Comparison of ENCODE assay signal across 27 cellular contexts in the genomic region with DNA sequence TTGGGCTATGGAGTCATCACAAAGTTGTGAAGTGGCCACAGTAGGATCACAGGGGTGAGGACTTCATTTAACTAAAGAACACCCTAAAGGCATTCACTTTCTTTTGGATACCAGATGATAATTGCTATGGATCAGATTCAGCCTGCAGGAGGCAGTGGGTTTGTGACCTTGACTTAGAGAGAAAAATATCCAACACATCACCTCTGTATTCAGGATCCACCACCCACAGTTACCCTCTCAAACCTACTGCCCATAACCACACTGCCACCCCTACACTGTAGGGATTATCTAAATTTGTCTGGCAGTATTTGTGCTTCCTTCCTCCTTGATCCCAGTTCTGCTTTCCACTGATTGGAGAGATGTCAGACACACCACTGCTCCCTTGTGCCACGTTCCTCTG.
"Had no signal": no experiment of that assay in that cellular context is flagged by ENCODE, and none has a peak within 500 bp of the region (broad histone marks: within the 10 kb centered on the region; RNA-seq: fewer than 3 reads in every experiment).

No MANE protein-coding gene starts in this region.

- H3K4me3 Mint-ChIP-seq: effector memory CD8-positive, alpha-beta T cell; mesothelial cell of epicardium; naive B cell; natural killer cell treated with Interleukin-12 subunit alpha and Interleukin-12 subunit beta and Interleukin-15 and Interleukin-18, amount 100 ng/mL, for 72 hours; neural crest cell; stimulated activated naive CD8-positive, alpha-beta T cell treated with anti-CD3 and anti-CD28 coated beads, Interleukin-15, amount 100 ng/mL, for 72 hours had no signal

- H3K36me3 Mint-ChIP-seq: mesothelial cell of epicardium; natural killer cell treated with Interleukin-12 subunit alpha and Interleukin-12 subunit beta and Interleukin-15 and Interleukin-18, amount 100 ng/mL, for 72 hours had no signal

- H3K27ac Mint-ChIP-seq: effector memory CD8-positive, alpha-beta T cell; mesothelial cell of epicardium; naive B cell; natural killer cell treated with Interleukin-12 subunit alpha and Interleukin-12 subunit beta and Interleukin-15 and Interleukin-18, amount 100 ng/mL, for 72 hours; stimulated activated naive CD8-positive, alpha-beta T cell treated with anti-CD3 and anti-CD28 coated beads, Interleukin-15, amount 100 ng/mL, for 72 hours had no signal

- ATAC-seq: effector memory CD8-positive, alpha-beta T cell; heart right ventricle; left cardiac atrium; left lung; mucosa of descending colon; natural killer cell treated with Interleukin-12 subunit alpha and Interleukin-12 subunit beta and Interleukin-15 and Interleukin-18, amount 100 ng/mL, for 72 hours; pancreas; right lobe of liver; stimulated activated naive CD8-positive, alpha-beta T cell treated with anti-CD3 and anti-CD28 coated beads, Interleukin-15, amount 100 ng/mL, for 72 hours; upper lobe of right lung had no signal

- DNase-seq: effector memory CD8-positive, alpha-beta T cell; erythroblast; esophagus squamous epithelium; foreskin melanocyte; glutamatergic neuron; heart right ventricle; hippocampal formation; left cardiac atrium; left lung; mesenchymal stem cell; mucosa of descending colon; naive B cell; pancreas; right lobe of liver; small intestine; stimulated activated CD4-positive, alpha-beta T cell treated with anti-CD3 and anti-CD28 coated beads, Interleukin-12 subunit alpha, Interleukin-12 subunit beta, amount 100 ng/mL, for 4 hours; stimulated activated CD4-positive, alpha-beta T cell treated with anti-CD3 and anti-CD28 coated beads, Interleukin-1b, Interleukin-23, amount 100 ng/mL, for 48 hours; stimulated activated CD4-positive, alpha-beta T cell treated with anti-CD3 and anti-CD28 coated beads, Interleukin-4, amount 100 ng/mL, for 1 hour; stimulated activated CD8-positive, alpha-beta memory T cell treated with anti-CD3 and anti-CD28 coated beads, Interleukin-4, amount 100 ng/mL, for 48 hours; stimulated activated naive CD4-positive, alpha-beta T cell; stimulated activated naive CD8-positive, alpha-beta T cell treated with anti-CD3 and anti-CD28 coated beads, Interleukin-15, amount 100 ng/mL, for 72 hours; transverse colon; upper lobe of right lung; uterus had no signal

- H3K27me3 Mint-ChIP-seq: effector memory CD8-positive, alpha-beta T cell; naive B cell had no signal

- H3K9me3 Mint-ChIP-seq: natural killer cell treated with Interleukin-12 subunit alpha and Interleukin-12 subunit beta and Interleukin-15 and Interleukin-18, amount 100 ng/mL, for 72 hours had no signal

- H3K4me1 Mint-ChIP-seq: mesothelial cell of epicardium; naive B cell; stimulated activated naive CD8-positive, alpha-beta T cell treated with anti-CD3 and anti-CD28 coated beads, Interleukin-15, amount 100 ng/mL, for 72 hours had no signal
